ENCODE assay signal across 25 cellular contexts in genomic region chr16:19809693-19810092, GRCh38.
DNase-seq lines count a peak whose midpoint lies in the region; ATAC-seq, FAIRE-seq and TF ChIP-seq lines count a peak whose summit lies in the region.
"Had no signal": no experiment of that assay in that cellular context is flagged by ENCODE, and none has a peak within 500 bp of the region (broad histone marks: within the 10 kb centered on the region; RNA-seq: fewer than 3 reads in every experiment).

No MANE protein-coding gene starts in this region.

- POLR2A ChIA-PET in A549 (lab: Yijun Ruan, JAX): interaction anchor here (1.9 kb wide), 1 partner anchor 91 kb away, joined by 10 read pairs; the partner anchor contains the start of genes IQCK and KNOP1

- ATAC-seq in A549: no peak
- peak; percentile 31 to 43 (median 38) for ATAC-seq in psoas muscle
- ATAC-seq in GM19324 (IDR thresholded peaks at IDR 0.05; ENCODE audit: low FRiP score, unreplicated experiment): no peak

- H3K4me1 ChIP-seq in A549 (peaks cover 47% of the 10 kb centered on the region), hepatocyte (ENCODE audit: insufficient read depth) (peaks cover 16% of the 10 kb centered on the region), psoas muscle (peaks cover 40% of the 10 kb centered on the region)

- TF ChIP-seq EP300 in A549 (IDR thresholded peaks at IDR 0.05): no peak

- H3K4me3 ChIP-seq in A549 (no peak overlapping the region), NB4 (ENCODE audit: low read depth, low read length) (no peak overlapping the region), hepatocyte (no peak overlapping the region), psoas muscle (no peak overlapping the region)
- H3K4me3 ChIP-seq: neural progenitor cell, tibial artery had no signal

- TF ChIP-seq CTCF in A549 (IDR thresholded peaks at IDR 0.05): no peak
- no peak for TF ChIP-seq CTCF in NB4 (IDR thresholded peaks at IDR 0.05; ENCODE audit: low read depth, low read length)
- TF ChIP-seq CTCF in hepatocyte (IDR thresholded peaks at IDR 0.05; ENCODE audit: poor library complexity): no peak
- TF ChIP-seq CTCF in psoas muscle (IDR thresholded peaks at IDR 0.05): no peak

- TF ChIP-seq POLR2A in A549 (IDR thresholded peaks at IDR 0.05; ENCODE audit: low read length): no peak
- TF ChIP-seq POLR2A in NB4 (IDR thresholded peaks at IDR 0.05; ENCODE audit: extremely low read depth, insufficient read length): no peak

- H3K36me3 ChIP-seq in hepatocyte (replicated peaks; ENCODE audit: insufficient read depth, low read depth): no peaks in the 10 kb centered on the region
- H3K36me3 ChIP-seq in psoas muscle (ENCODE audit: insufficient read depth in 1 of 2, low read depth in 1 of 2): no peaks in the 10 kb centered on the region
- H3K36me3 ChIP-seq: brain microvascular endothelial cell, tibial artery had no signal

- no peaks in the 10 kb centered on the region for H3K27me3 ChIP-seq in hepatocyte
- H3K27me3 ChIP-seq in psoas muscle (ENCODE audit: insufficient read depth in 3 of 3, low read length in 2 of 3): no peaks in the 10 kb centered on the region
- H3K27me3 ChIP-seq: brain microvascular endothelial cell, neural progenitor cell, tibial artery had no signal

- no peak for DNase-seq in A549 (ENCODE audit: low read depth in 1 of 2, low spot score in 1 of 2)
- DNase-seq in NB4 (ENCODE audit: low read depth): peak; percentile 11
- no peak for DNase-seq in hepatocyte (ENCODE audit: low spot score)
- DNase-seq in psoas muscle: no peak
- no peak for DNase-seq in AML-193 (lab: John Stamatoyannopoulos, UW)
- no peak for DNase-seq in NCI-H146 (lab: John Stamatoyannopoulos, UW)
- DNase-seq: ACHN; activated CD4-positive, CD25-positive, alpha-beta regulatory T cell treated with anti-CD3 and anti-CD28 coated beads, Interleukin-2, amount 50 U/mL, for 72 hours; activated gamma-delta T cell treated with Interleukin-2 at 50 U/mL for 16 hours; activated T-cell treated with anti-CD3 and anti-CD28 coated beads, Interleukin-2, amount 50 U/mL, for 1 hour; brain microvascular endothelial cell; Caco-2; effector CD8-positive, alpha-beta T cell; glutamatergic neuron; HCEC 1CT; kidney; NCI-H2081; NCI-H2227 treated with DMSO at 0.1 percent for 48 hours; NCI-H526 treated with DMSO at 0.1 percent for 48 hours; stimulated activated naive CD8-positive, alpha-beta T cell treated with anti-CD3 and anti-CD28 coated beads, Interleukin-15, amount 100 ng/mL, for 72 hours had no signal

- no peak overlapping the region for H2AFZ ChIP-seq in hepatocyte
- H2AFZ ChIP-seq: neural progenitor cell had no signal

- 89% methylated on average over 9 of the region's 9 CpGs for WGBS in A549 (ENCODE audit: missing lambda C conversion rate)
- 98% methylated on average over 9 of the region's 9 CpGs for WGBS in hepatocyte (ENCODE audit: low lambda C conversion rate, missing lambda C conversion rate)
- WGBS in psoas muscle, 3 donors: 71 to 87% (median 73%) methylated on average over 9 of the region's 9 CpGs

- intact Hi-C loops in psoas muscle (cut with DNase I): loop anchor here (1.0 to 10.0 kb wide), 3 partner anchors 55 to 92 kb away; partner anchors contain the start of genes IQCK (in 1 of the 2) and KNOP1 (in 1 of the 2)

- CTCF ChIA-PET in A549 (lab: Yijun Ruan, JAX): interaction anchor here (0.6 to 2.1 kb wide), 4 partner anchors 28 to 1008 kb away, joined by 3 to 5 read pairs (median 4); no protein-coding TSS in a partner anchor

- no peaks in the 10 kb centered on the region for H3K9me2 ChIP-seq in hepatocyte (replicated peaks; ENCODE audit: insufficient read depth)

- no peak for TF ChIP-seq RAD21 in A549 (conservative IDR thresholded peaks at IDR 0.05 in 1 of 2, IDR thresholded peaks at IDR 0.05 in 1 of 2)

- H3K27ac ChIP-seq in A549: peak overlapping the region; percentile 74 to 87
- peak overlapping the region; percentile 87 for H3K27ac ChIP-seq in hepatocyte
- H3K27ac ChIP-seq in psoas muscle: peak overlapping the region; percentile 91
- H3K27ac ChIP-seq: epithelial cell of prostate, neural progenitor cell, tibial artery had no signal

- no peaks in the 10 kb centered on the region for H4K20me1 ChIP-seq in hepatocyte (ENCODE audit: insufficient read depth, poor library complexity, severe bottlenecking)

- H3K4me2 ChIP-seq in A549: peak overlapping the region; percentile 42; the same call in 1 of the 3 replicates
- no peak overlapping the region for H3K4me2 ChIP-seq in hepatocyte
- H3K4me2 ChIP-seq: neural progenitor cell had no signal

- H3K9me3 ChIP-seq in A549 (peaks cover 34% of the 10 kb centered on the region), hepatocyte (ENCODE audit: low read depth) (no peaks in the 10 kb centered on the region), psoas muscle (peaks cover 4% of the 10 kb centered on the region)
- H3K9me3 ChIP-seq: tibial artery had no signal

- H3K79me2 ChIP-seq in hepatocyte: no peaks in the 10 kb centered on the region

- FAIRE-seq in A549 (lab: Jason Lieb, UNC): no peak
- FAIRE-seq: kidney, TTC549 had no signal

TF ChIP-seq in A549, 52 proteins besides CTCF, POLR2A, EP300 and RAD21:
- TF ChIP-seq PBX3 (IDR thresholded peaks at IDR 0.05): no peak
- no peak for TF ChIP-seq TFCP2L1 (CRISPR knock-in tag; IDR thresholded peaks at IDR 0.05)
- TF ChIP-seq ATOH8 (CRISPR knock-in tag; IDR thresholded peaks at IDR 0.05; ENCODE audit: low read depth): no peak
- no peak for TF ChIP-seq NR3C1 (IDR thresholded peaks at IDR 0.05)
- TF ChIP-seq NPAS2 (CRISPR knock-in tag; IDR thresholded peaks at IDR 0.05; ENCODE audit: borderline replicate concordance): no peak
- TF ChIP-seq REST (IDR thresholded peaks at IDR 0.05): no peak
- TF ChIP-seq EHF (CRISPR knock-in tag; IDR thresholded peaks at IDR 0.05): no peak
- TF ChIP-seq CBX2 (IDR thresholded peaks at IDR 0.05; ENCODE audit: borderline replicate concordance, low read depth): no peak
- TF ChIP-seq FOSB (CRISPR knock-in tag; IDR thresholded peaks at IDR 0.05): no peak
- TF ChIP-seq HDAC2 (IDR thresholded peaks at IDR 0.05): no peak
- no peak for TF ChIP-seq ZNF302 (CRISPR knock-in tag; IDR thresholded peaks at IDR 0.05)
- TF ChIP-seq ZSCAN20 (CRISPR knock-in tag; IDR thresholded peaks at IDR 0.05): no peak
- no peak for TF ChIP-seq NFE2L2 (conservative IDR thresholded peaks at IDR 0.05; ENCODE audit: low read length)

Comparison
In these comparisons a context has a peak if more than half of its experiments do, and no peak if none do; other contexts are left out.
1. ATAC-seq: peak in psoas muscle (4 of 4); none in A549 (0 of 2) and GM19324 (single experiment).
2. Peak in every context shown above with its lines, with median percentiles within 50 percentile points of each other: H3K27ac ChIP-seq.